In the genomic region with DNA sequence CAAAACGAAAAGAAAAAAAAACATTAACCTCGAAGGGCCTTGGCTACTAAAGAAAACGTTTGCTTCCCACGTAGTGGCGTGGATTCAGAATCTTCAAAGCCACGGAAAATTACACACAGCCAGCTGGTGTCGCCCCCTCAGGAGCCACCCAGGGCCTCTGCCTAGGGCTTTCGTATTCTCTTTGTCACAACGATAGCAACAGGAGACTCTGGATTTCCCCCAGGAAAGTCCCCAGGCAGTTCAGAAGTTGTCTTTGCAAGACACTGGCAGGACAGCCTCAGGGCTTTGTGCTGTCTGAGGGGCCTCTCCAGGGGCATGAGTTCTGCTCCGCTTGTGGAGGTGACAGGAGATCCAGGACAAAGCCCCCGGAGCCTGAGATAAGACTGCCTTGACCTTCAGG, we compare ENCODE assay signal across 17 cellular contexts.
A peak's percentile ranks its signal among the peaks of the same experiment; 100 is the strongest.
DNase-seq lines count a peak whose midpoint lies in the region; ATAC-seq lines count a peak whose summit lies in the region.
"Had no signal": no experiment of that assay in that cellular context is flagged by ENCODE, and none has a peak within 500 bp of the region (broad histone marks: within the 10 kb centered on the region; RNA-seq: fewer than 3 reads in every experiment).

No MANE protein-coding gene starts in this region.

- intact Hi-C loops in left colon (cut with DNase I, micrococcal nuclease): no loop called here

- H3K4me1 Mint-ChIP-seq in activated naive CD4-positive, alpha-beta T cell treated with anti-CD3 and anti-CD28 coated beads, Interleukin-2, amount 10 ng/mL, durations not matched to agents 7 days and 5 days: no peaks in the 10 kb centered on the region
- no peaks in the 10 kb centered on the region for H3K4me1 Mint-ChIP-seq in stimulated activated effector memory CD8-positive, alpha-beta T cell treated with anti-CD3 and anti-CD28 coated beads, Interleukin-12 subunit alpha, Interleukin-12 subunit beta, amount 100 ng/mL, for 72 hours
- H3K4me1 Mint-ChIP-seq: memory B cell had no signal

- peaks cover 4% of the 10 kb centered on the region for H3K27me3 Mint-ChIP-seq in activated naive CD4-positive, alpha-beta T cell treated with anti-CD3 and anti-CD28 coated beads, Interleukin-2, amount 10 ng/mL, durations not matched to agents 7 days and 5 days
- H3K27me3 Mint-ChIP-seq: memory B cell had no signal

- H3K27ac Mint-ChIP-seq in activated naive CD4-positive, alpha-beta T cell treated with anti-CD3 and anti-CD28 coated beads, Interleukin-2, amount 50 U/mL, for 72 hours: no peak overlapping the region
- no peak overlapping the region for H3K27ac Mint-ChIP-seq in activated naive CD4-positive, alpha-beta T cell treated with anti-CD3 and anti-CD28 coated beads, Interleukin-2, amount 10 ng/mL, durations not matched to agents 7 days and 5 days
- H3K27ac Mint-ChIP-seq in stimulated activated effector memory CD8-positive, alpha-beta T cell treated with anti-CD3 and anti-CD28 coated beads, Interleukin-12 subunit alpha, Interleukin-12 subunit beta, amount 100 ng/mL, for 72 hours: no peak overlapping the region
- H3K27ac Mint-ChIP-seq: memory B cell, nephron progenitor cell had no signal

- CTCF ChIA-PET in activated naive CD4-positive, alpha-beta T cell treated with anti-CD3 and anti-CD28 coated beads, Interleukin-2, amount 10 ng/mL, durations not matched to agents 7 days and 5 days (lab: Charles Lee): interaction anchor here (1.1 kb wide), 1 partner anchor 104 kb away, joined by 3 read pairs; no protein-coding TSS in a partner anchor

- H3K9me3 Mint-ChIP-seq in activated naive CD4-positive, alpha-beta T cell treated with anti-CD3 and anti-CD28 coated beads, Interleukin-2, amount 50 U/mL, for 72 hours: no peaks in the 10 kb centered on the region
- H3K9me3 Mint-ChIP-seq in activated naive CD4-positive, alpha-beta T cell treated with anti-CD3 and anti-CD28 coated beads, Interleukin-2, amount 10 ng/mL, durations not matched to agents 7 days and 5 days: no peaks in the 10 kb centered on the region
- H3K9me3 Mint-ChIP-seq in stimulated activated effector memory CD8-positive, alpha-beta T cell treated with anti-CD3 and anti-CD28 coated beads, Interleukin-12 subunit alpha, Interleukin-12 subunit beta, amount 100 ng/mL, for 72 hours: no peaks in the 10 kb centered on the region
- H3K9me3 Mint-ChIP-seq: memory B cell, nephron progenitor cell had no signal

- no peaks in the 10 kb centered on the region for H3K36me3 Mint-ChIP-seq in activated naive CD4-positive, alpha-beta T cell treated with anti-CD3 and anti-CD28 coated beads, Interleukin-2, amount 50 U/mL, for 72 hours
- no peaks in the 10 kb centered on the region for H3K36me3 Mint-ChIP-seq in activated naive CD4-positive, alpha-beta T cell treated with anti-CD3 and anti-CD28 coated beads, Interleukin-2, amount 10 ng/mL, durations not matched to agents 7 days and 5 days
- no peaks in the 10 kb centered on the region for H3K36me3 Mint-ChIP-seq in stimulated activated effector memory CD8-positive, alpha-beta T cell treated with anti-CD3 and anti-CD28 coated beads, Interleukin-12 subunit alpha, Interleukin-12 subunit beta, amount 100 ng/mL, for 72 hours
- H3K36me3 Mint-ChIP-seq: memory B cell had no signal

- H3K4me3 Mint-ChIP-seq in activated naive CD4-positive, alpha-beta T cell treated with anti-CD3 and anti-CD28 coated beads, Interleukin-2, amount 10 ng/mL, durations not matched to agents 7 days and 5 days: no peak overlapping the region
- H3K4me3 Mint-ChIP-seq in stimulated activated effector memory CD8-positive, alpha-beta T cell treated with anti-CD3 and anti-CD28 coated beads, Interleukin-12 subunit alpha, Interleukin-12 subunit beta, amount 100 ng/mL, for 72 hours: no peak overlapping the region
- H3K4me3 Mint-ChIP-seq: memory B cell, nephron progenitor cell had no signal

- ATAC-seq in activated naive CD4-positive, alpha-beta T cell treated with anti-CD3 and anti-CD28 coated beads, Interleukin-2, amount 50 U/mL, for 72 hours: peak; percentile 29 to 73
- ATAC-seq in GM18907 (IDR thresholded peaks at IDR 0.05; ENCODE audit: unreplicated experiment) (peak; percentile 71), HG03342 (IDR thresholded peaks at IDR 0.05; ENCODE audit: unreplicated experiment) (peak; percentile 51), left colon (no peak)
- ATAC-seq in stimulated activated effector memory CD8-positive, alpha-beta T cell treated with anti-CD3 and anti-CD28 coated beads, Interleukin-12 subunit alpha, Interleukin-12 subunit beta, amount 100 ng/mL, for 72 hours: peak; percentile 47
- ATAC-seq: HepG2 had no signal

- DNase-seq in activated naive CD4-positive, alpha-beta T cell treated with anti-CD3 and anti-CD28 coated beads, Interleukin-2, amount 50 U/mL, for 72 hours (ENCODE audit: low spot score in 2 of 2): no peak
- DNase-seq in activated naive CD4-positive, alpha-beta T cell treated with anti-CD3 and anti-CD28 coated beads, Interleukin-2, amount 10 ng/mL, durations not matched to agents 7 days and 5 days: no peak
- no peak for DNase-seq in stimulated activated effector memory CD8-positive, alpha-beta T cell treated with anti-CD3 and anti-CD28 coated beads, Interleukin-12 subunit alpha, Interleukin-12 subunit beta, amount 100 ng/mL, for 72 hours (ENCODE audit: low spot score in 2 of 2)
- DNase-seq in SIG-M5 treated with dmso at 0.1 percent for 504 hours (lab: John Stamatoyannopoulos, UW; ENCODE audit: unreplicated experiment): no peak
- no peak for DNase-seq in left colon
- no peak for DNase-seq in dermis blood vessel endothelial cell
- DNase-seq: effector CD8-positive, alpha-beta T cell; islet precursor cell; NCI-H1694 treated with DMSO at 0.1 percent for 48 hours; nephron progenitor cell; NK-92 treated with Interleukin-12 subunit alpha and Interleukin-12 subunit beta, amount 100 ng/mL, for 24 hours; SW 1271; WERI-Rb-1 had no signal
